In genomic region chr13:35675651-35676050, GRCh38 we compare ENCODE assay signal across 16 cellular contexts.
"Had no signal": no experiment of that assay in that cellular context is flagged by ENCODE, and none has a peak within 500 bp of the region (broad histone marks: within the 10 kb centered on the region; RNA-seq: fewer than 3 reads in every experiment).

No MANE protein-coding gene starts in this region.

- H3K4me1 Mint-ChIP-seq: activated CD8-positive, alpha-beta memory T cell treated with anti-CD3 and anti-CD28 coated beads, Interleukin-2, amount 10 ng/mL, durations not matched to agents 7 days and 5 days; activated naive CD4-positive, alpha-beta T cell treated with anti-CD3 and anti-CD28 coated beads, Interleukin-2, amount 50 U/mL, for 24 hours; nephron had no signal

- H3K27ac ChIP-seq: gastroesophageal sphincter, left ventricle myocardium inferior, prostate gland, right lobe of liver, suprapubic skin had no signal

- H3K27ac Mint-ChIP-seq: activated CD8-positive, alpha-beta memory T cell treated with anti-CD3 and anti-CD28 coated beads, Interleukin-2, amount 10 ng/mL, durations not matched to agents 7 days and 5 days; activated naive CD4-positive, alpha-beta T cell treated with anti-CD3 and anti-CD28 coated beads, Interleukin-2, amount 50 U/mL, for 24 hours; activated T-cell treated with anti-CD3 and anti-CD28 coated beads, Interleukin-2, amount 50 U/mL, for 24 hours; nephron; type B pancreatic cell had no signal

- H3K4me3 ChIP-seq: gastroesophageal sphincter, left ventricle myocardium inferior, prostate gland, right lobe of liver, suprapubic skin had no signal

- FAIRE-seq: kidney had no signal

- H3K27me3 Mint-ChIP-seq: activated CD8-positive, alpha-beta memory T cell treated with anti-CD3 and anti-CD28 coated beads, Interleukin-2, amount 10 ng/mL, durations not matched to agents 7 days and 5 days; activated naive CD4-positive, alpha-beta T cell treated with anti-CD3 and anti-CD28 coated beads, Interleukin-2, amount 50 U/mL, for 24 hours; activated T-cell treated with anti-CD3 and anti-CD28 coated beads, Interleukin-2, amount 50 U/mL, for 24 hours; type B pancreatic cell had no signal

- H3K36me3 ChIP-seq: prostate gland, right lobe of liver, suprapubic skin had no signal

- DNase-seq: activated CD8-positive, alpha-beta memory T cell treated with anti-CD3 and anti-CD28 coated beads, Interleukin-2, amount 10 ng/mL, durations not matched to agents 7 days and 5 days; activated effector memory CD4-positive, alpha-beta T cell treated with Interleukin-2 at 50 U/mL for 16 hours; activated T-cell treated with anti-CD3 and anti-CD28 coated beads, Interleukin-2, amount 50 U/mL, for 24 hours; effector memory CD4-positive, alpha-beta T cell; kidney; left ventricle myocardium inferior; mesenchymal stem cell; occipital lobe; right lobe of liver; stimulated activated naive CD4-positive, alpha-beta T cell treated with Interleukin-2 at 50 U/mL for 16 hours had no signal

- H3K4me3 Mint-ChIP-seq: activated CD8-positive, alpha-beta memory T cell treated with anti-CD3 and anti-CD28 coated beads, Interleukin-2, amount 10 ng/mL, durations not matched to agents 7 days and 5 days; activated naive CD4-positive, alpha-beta T cell treated with anti-CD3 and anti-CD28 coated beads, Interleukin-2, amount 50 U/mL, for 24 hours; activated T-cell treated with anti-CD3 and anti-CD28 coated beads, Interleukin-2, amount 50 U/mL, for 24 hours; nephron; type B pancreatic cell had no signal

- ATAC-seq: activated CD8-positive, alpha-beta memory T cell treated with anti-CD3 and anti-CD28 coated beads, Interleukin-2, amount 10 ng/mL, durations not matched to agents 7 days and 5 days; gastroesophageal sphincter had no signal

- H3K4me1 ChIP-seq: gastroesophageal sphincter, left ventricle myocardium inferior, prostate gland, right lobe of liver, suprapubic skin had no signal

- H3K9me3 Mint-ChIP-seq: activated T-cell treated with anti-CD3 and anti-CD28 coated beads, Interleukin-2, amount 50 U/mL, for 24 hours; nephron; type B pancreatic cell had no signal

- H3K27me3 ChIP-seq: gastroesophageal sphincter, right lobe of liver, suprapubic skin had no signal

- H3K9me3 ChIP-seq: gastroesophageal sphincter, prostate gland, suprapubic skin had no signal

- H3K36me3 Mint-ChIP-seq: activated CD8-positive, alpha-beta memory T cell treated with anti-CD3 and anti-CD28 coated beads, Interleukin-2, amount 10 ng/mL, durations not matched to agents 7 days and 5 days; activated naive CD4-positive, alpha-beta T cell treated with anti-CD3 and anti-CD28 coated beads, Interleukin-2, amount 50 U/mL, for 24 hours; type B pancreatic cell had no signal
